In the genomic region with DNA sequence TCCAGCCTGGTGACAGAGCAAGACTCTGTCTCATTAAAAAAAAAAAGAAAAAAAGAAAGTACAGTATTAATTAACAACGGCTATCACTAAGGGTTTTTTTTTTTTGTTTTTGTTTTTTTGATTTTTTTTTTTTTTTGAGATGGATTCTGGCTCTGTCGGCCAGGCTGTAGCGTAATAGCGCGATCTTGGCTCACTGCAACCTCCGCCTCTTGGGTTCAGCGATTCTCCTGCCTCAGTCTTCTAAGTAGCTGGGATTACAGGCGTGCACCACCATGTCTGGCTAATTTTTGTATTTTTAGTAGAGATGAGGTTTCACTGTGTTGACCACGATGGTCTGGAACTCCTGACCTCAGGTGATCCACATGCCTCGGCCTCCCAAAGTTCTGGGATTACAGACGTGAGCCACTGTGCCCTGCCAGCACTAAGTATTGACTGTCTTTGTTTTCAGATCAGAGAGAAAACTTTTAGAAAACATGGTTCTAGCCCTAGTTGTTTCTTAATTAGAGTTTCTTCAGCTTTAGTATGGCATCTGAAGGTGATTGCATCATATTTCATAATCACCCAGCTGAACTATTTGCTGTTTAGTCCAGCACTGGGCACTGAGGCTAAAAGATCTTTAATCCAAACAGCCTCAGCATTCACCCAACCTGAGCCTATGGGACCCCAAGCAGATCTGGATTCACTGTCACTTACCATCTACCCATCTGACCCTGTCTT, we compare ENCODE assay signal across 10 cellular contexts. TPM values are rescaled to one million over a fixed set of nuclear protein-coding genes. Genes with fewer than 3 reads are reported as not detected.
DNase-seq lines count a peak whose midpoint lies in the region; ATAC-seq and TF ChIP-seq lines count a peak whose summit lies in the region.
"Had no signal": no experiment of that assay in that cellular context is flagged by ENCODE, and none has a peak within 500 bp of the region (broad histone marks: within the 10 kb centered on the region; RNA-seq: fewer than 3 reads in every experiment).

No MANE protein-coding gene starts in this region.

- no peak for ATAC-seq in HG02970 (IDR thresholded peaks at IDR 0.05; ENCODE audit: low FRiP score, unreplicated experiment)
- ATAC-seq in GM21515 (IDR thresholded peaks at IDR 0.05; ENCODE audit: unreplicated experiment) = no peak

- H3K27me3 ChIP-seq in CD4-positive, alpha-beta memory T cell (ENCODE audit: insufficient read depth, low read length) = no peaks in the 10 kb centered on the region
- H3K27me3 ChIP-seq in osteoblast (ENCODE audit: insufficient read depth, low read length) = no peaks in the 10 kb centered on the region

- TF ChIP-seq POLR2A in NB4 (IDR thresholded peaks at IDR 0.05; ENCODE audit: extremely low read depth, insufficient read length) = no peak

- intact Hi-C loops in CD4-positive, alpha-beta memory T cell (cut with micrococcal nuclease) = loop anchor here (10.0 kb wide), 1 partner anchor 262 kb away; a partner anchor contains a TSS

- H3K4me1 Mint-ChIP-seq in CD4-positive, alpha-beta memory T cell = peaks cover 27 to 57% (median 42%) of the 10 kb centered on the region in 4 donors

- CTCF ChIA-PET in CD4-positive, alpha-beta memory T cell (lab: Charles Lee; ENCODE audit: partially characterized antibody) = interaction anchor here (0.7 to 6.2 kb wide), 4 partner anchors 23 to 88 kb away, joined by 3 to 62 read pairs (median 4); no protein-coding TSS in a partner anchor

- peaks cover 13% of the 10 kb centered on the region for H4K20me1 ChIP-seq in osteoblast (ENCODE audit: insufficient read depth, low read length)

- no peak overlapping the region for H2AFZ ChIP-seq in osteoblast (ENCODE audit: low read length)

- TF ChIP-seq CTCF in NB4 (IDR thresholded peaks at IDR 0.05; ENCODE audit: low read depth, low read length) (no peak), choroid plexus epithelial cell (conservative IDR thresholded peaks at IDR 0.05; ENCODE audit: low read depth, low read length) (no peak), osteoblast (IDR thresholded peaks at IDR 0.05; ENCODE audit: extremely low read depth, low read depth, low read length) (no peak)

- peaks cover 0 to 12% of the 10 kb centered on the region in 2 donors for H3K36me3 Mint-ChIP-seq in CD4-positive, alpha-beta memory T cell

- POLR2A ChIA-PET in CD4-positive, alpha-beta memory T cell (lab: Charles Lee; ENCODE audit: partially characterized antibody) = interaction anchor here (0.7 to 1.5 kb wide), 2 partner anchors 17 to 38 kb away, joined by 3 to 5 read pairs; no protein-coding TSS in a partner anchor

- H3K27me3 Mint-ChIP-seq in CD4-positive, alpha-beta memory T cell = no peaks in the 10 kb centered on the region

- no peaks in the 10 kb centered on the region for H3K9me3 ChIP-seq in CD4-positive, alpha-beta memory T cell (ENCODE audit: control insufficient read depth in 1 of 2, low read length in 2 of 2)
- no peaks in the 10 kb centered on the region for H3K9me3 ChIP-seq in osteoblast (ENCODE audit: low read depth, low read length)

- DNase-seq in CD4-positive, alpha-beta memory T cell = no peak
- DNase-seq in NB4 (ENCODE audit: low read depth) (peak; percentile 73), choroid plexus epithelial cell (ENCODE audit: low read depth) (peak; percentile 46), osteoblast (ENCODE audit: insufficient read length, low spot score, missing footprints) (no peak), NCI-H69 (lab: John Stamatoyannopoulos, UW) (no peak), GM19238 (ENCODE audit: insufficient read length, low spot score) (no peak)
- DNase-seq: stimulated activated CD4-positive, alpha-beta T cell treated with anti-CD3 and anti-CD28 coated beads, Interleukin-1b, Interleukin-23, amount 100 ng/mL, for 48 hours had no signal

- peak overlapping the region in 5 of 7 donors; percentile 0 to 95 (median 49) for H3K27ac Mint-ChIP-seq in CD4-positive, alpha-beta memory T cell

- H3K4me3 ChIP-seq in CD4-positive, alpha-beta memory T cell (ENCODE audit: low read length in 2 of 2) = no peak overlapping the region
- H3K4me3 ChIP-seq in NB4 (ENCODE audit: low read depth, low read length) (no peak overlapping the region), choroid plexus epithelial cell (ENCODE audit: low read depth, low read length) (no peak overlapping the region), osteoblast (ENCODE audit: insufficient read depth, low read length) (no peak overlapping the region)
- H3K4me3 ChIP-seq: lung had no signal

- H3K36me3 ChIP-seq in CD4-positive, alpha-beta memory T cell (ENCODE audit: insufficient read depth, low read length) = no peaks in the 10 kb centered on the region
- no peaks in the 10 kb centered on the region for H3K36me3 ChIP-seq in osteoblast (ENCODE audit: insufficient read depth, low read length)

- H3K9me3 Mint-ChIP-seq in CD4-positive, alpha-beta memory T cell = no peaks in the 10 kb centered on the region

- H3K27ac ChIP-seq in CD4-positive, alpha-beta memory T cell (ENCODE audit: low read depth, low read length) = no peak overlapping the region
- peak overlapping the region; percentile 52 for H3K27ac ChIP-seq in osteoblast (ENCODE audit: low read depth, low read length)

- peak overlapping the region; percentile 18 for H3K4me2 ChIP-seq in osteoblast (ENCODE audit: insufficient read depth, low read length)

- H3K4me3 Mint-ChIP-seq in CD4-positive, alpha-beta memory T cell = no peak overlapping the region

- peaks cover 35% of the 10 kb centered on the region for H3K4me1 ChIP-seq in CD4-positive, alpha-beta memory T cell (ENCODE audit: insufficient read depth, low read length)
- H3K4me1 ChIP-seq in osteoblast (ENCODE audit: insufficient read depth, low read length) = peaks cover 35% of the 10 kb centered on the region

- peaks cover 55% of the 10 kb centered on the region for H3K79me2 ChIP-seq in osteoblast (ENCODE audit: insufficient read depth, low read length)

RNA-seq across cellular contexts. Expression of a gene that starts 2.7 kb away (rescaled TPM):
- 100 to 1,000 TPM; 101 to 108 TPM for total RNA-seq in CD4-positive, alpha-beta memory T cell
- 10 to 100 TPM in 1 of 2 donors, 1 to 10 TPM in 1; 3.8 to 30.6 TPM for polyA plus RNA-seq in CD4-positive, alpha-beta memory T cell
- 48.6 and 48.9 TPM in 2 replicates for total RNA-seq in osteoblast

Comparison
In these comparisons a context has a peak if more than half of its experiments do, and no peak if none do; other contexts are left out.
1. DNase-seq: peak in NB4 (single experiment) and choroid plexus epithelial cell (single experiment); none in CD4-positive, alpha-beta memory T cell (0 of 5), osteoblast (single experiment), NCI-H69 (single experiment) and GM19238 (single experiment).